Comparison of ENCODE assay signal across 12 cellular contexts in genomic region chr10:110861930-110862677, GRCh38. TPM values are rescaled to one million over a fixed set of nuclear protein-coding genes. Genes with fewer than 3 reads are reported as not detected.
DNase-seq lines count a peak whose midpoint lies in the region; ATAC-seq and TF ChIP-seq lines count a peak whose summit lies in the region.
"Had no signal": no experiment of that assay in that cellular context is flagged by ENCODE, and none has a peak within 500 bp of the region (broad histone marks: within the 10 kb centered on the region; RNA-seq: fewer than 3 reads in every experiment).

No MANE protein-coding gene starts in this region.

- no peak overlapping the region for H3K9ac ChIP-seq in GM23248
- H3K9ac ChIP-seq in smooth muscle cell (ENCODE audit: low read depth) = no peak overlapping the region
- H3K9ac ChIP-seq: KMS-11 had no signal

- in situ Hi-C loops in GM23248 (cut with MboI) = no loop called here

- H3K79me2 ChIP-seq in GM23248 (ENCODE audit: insufficient read depth) = no peaks in the 10 kb centered on the region
- no peaks in the 10 kb centered on the region for H3K79me2 ChIP-seq in smooth muscle cell (ENCODE audit: low read depth)

- H3K36me3 ChIP-seq in GM23248 (ENCODE audit: low read depth) (no peaks in the 10 kb centered on the region), smooth muscle cell (ENCODE audit: low read depth) (no peaks in the 10 kb centered on the region)

- H3K4me2 ChIP-seq in GM23248 (ENCODE audit: unreplicated experiment) (no peak overlapping the region), smooth muscle cell (no peak overlapping the region)

- no peak overlapping the region for H3K4me3 ChIP-seq in GM23248
- H3K4me3 ChIP-seq in smooth muscle cell = no peak overlapping the region

- WGBS in GM23248 (ENCODE audit: low coverage in 1 of 2, low lambda C conversion rate in 2 of 2, missing lambda C conversion rate in 2 of 2), 2 experiments = 72 to 77% methylated on average over 6 of the region's 6 CpGs
- 52% methylated on average over 6 of the region's 6 CpGs for WGBS in smooth muscle cell (ENCODE audit: low lambda C conversion rate)

- DNase-seq in GM23248 (peak; percentile 32), RPMI7951 (ENCODE audit: low read depth) (peak; percentile 3), epithelial cell of prostate (ENCODE audit: low read depth, low spot score) (peak; percentile 96), smooth muscle cell (lab: John Stamatoyannopoulos, UW; ENCODE audit: unreplicated experiment) (no peak), NCI-H446 (lab: John Stamatoyannopoulos, UW) (no peak), NCI-H82 (lab: John Stamatoyannopoulos, UW) (no peak)
- DNase-seq: activated effector memory CD4-positive, alpha-beta T cell treated with Interleukin-2 at 50 U/mL for 16 hours; DMS153; effector CD4-positive, alpha-beta T cell; NCI-H526 had no signal

- H3F3A ChIP-seq in GM23248 (ENCODE audit: insufficient read depth) (peaks cover 15% of the 10 kb centered on the region; the same call in 1 of the 2 replicates), smooth muscle cell (ENCODE audit: low read depth) (no peaks in the 10 kb centered on the region)

- H3K4me1 ChIP-seq in GM23248 (ENCODE audit: insufficient read depth) (peaks cover 34% of the 10 kb centered on the region), smooth muscle cell (ENCODE audit: low read depth) (peaks cover 9% of the 10 kb centered on the region)

- no peak overlapping the region for H2AFZ ChIP-seq in GM23248
- H2AFZ ChIP-seq in smooth muscle cell (ENCODE audit: low read depth) = no peak overlapping the region

- H3K27me3 ChIP-seq in GM23248 (replicated peaks; ENCODE audit: insufficient read depth) (no peaks in the 10 kb centered on the region), smooth muscle cell (ENCODE audit: low read depth) (no peaks in the 10 kb centered on the region)

- no peak for ATAC-seq in GM18858 (IDR thresholded peaks at IDR 0.05; ENCODE audit: unreplicated experiment)

- no peak overlapping the region for H3K27ac ChIP-seq in GM23248
- H3K27ac ChIP-seq in epithelial cell of prostate = peak overlapping the region; percentile 83
- H3K27ac ChIP-seq in smooth muscle cell (ENCODE audit: low read depth) = peak overlapping the region; percentile 17
- H3K27ac ChIP-seq: KMS-11 had no signal

- H3K9me3 ChIP-seq in GM23248 (ENCODE audit: low read depth) = no peaks in the 10 kb centered on the region
- no peaks in the 10 kb centered on the region for H3K9me3 ChIP-seq in smooth muscle cell (replicated peaks; ENCODE audit: low read depth)

- TF ChIP-seq CTCF in smooth muscle cell (IDR thresholded peaks at IDR 0.05; ENCODE audit: borderline replicate concordance, insufficient read depth, poor library complexity, severe bottlenecking) = no peak

- H4K20me1 ChIP-seq in GM23248 (ENCODE audit: insufficient read depth) = no peaks in the 10 kb centered on the region
- no peaks in the 10 kb centered on the region for H4K20me1 ChIP-seq in smooth muscle cell (ENCODE audit: low read depth)

- H3K9me2 ChIP-seq in GM23248 (ENCODE audit: insufficient read depth) = no peaks in the 10 kb centered on the region

RNA-seq across cellular contexts. Expression of gene PDCD4, which starts 9.6 kb away (rescaled TPM):
- total RNA-seq in GM23248 (2014; rRNA removed; shearing (Covaris generic)) = 49.9 and 52.7 TPM in 2 replicates
- 166 and 175 TPM in 2 replicates for polyA plus RNA-seq in GM23248 (2016; fragmentation: Nextera tagmentation; extraction: Ambion mirVana)
- total RNA-seq in RPMI7951 (2014; rRNA removed; shearing (Covaris generic)) = 15.5 and 16.3 TPM in 2 replicates
- 67.0 and 73.5 TPM in 2 replicates for total RNA-seq in smooth muscle cell
- 124 and 141 TPM in 2 replicates for polyA plus RNA-seq in smooth muscle cell

RNA-seq across cellular contexts. Expression of gene BBIP1, which starts 56.9 kb away (rescaled TPM):
- 17.3 and 29.8 TPM in 2 replicates for total RNA-seq in GM23248 (2014; rRNA removed; shearing (Covaris generic))
- polyA plus RNA-seq in GM23248 (2016; fragmentation: Nextera tagmentation; extraction: Ambion mirVana) = 43.7 and 44.4 TPM in 2 replicates
- total RNA-seq in RPMI7951 (2014; rRNA removed; shearing (Covaris generic)) = 32.5 and 37.7 TPM in 2 replicates
- 19.5 and 22.3 TPM in 2 replicates for total RNA-seq in smooth muscle cell
- polyA plus RNA-seq in smooth muscle cell = 17.8 and 26.3 TPM in 2 replicates

RNA-seq across cellular contexts. Expression of gene SHOC2, which starts 57.3 kb away (rescaled TPM):
- total RNA-seq in GM23248 (2014; rRNA removed; shearing (Covaris generic)) = 64.6 and 65.3 TPM in 2 replicates
- polyA plus RNA-seq in GM23248 (2016; fragmentation: Nextera tagmentation; extraction: Ambion mirVana) (67.7 and 68.0 TPM in 2 replicates), smooth muscle cell (19.3 and 22.7 TPM in 2 replicates)
- 27.3 and 35.3 TPM in 2 replicates for total RNA-seq in RPMI7951 (2014; rRNA removed; shearing (Covaris generic))
- total RNA-seq in smooth muscle cell = 45.1 and 54.4 TPM in 2 replicates

Comparison
In these comparisons a context has a peak if more than half of its experiments do, and no peak if none do; other contexts are left out.
1. DNase-seq: peak in GM23248 (single experiment), RPMI7951 (single experiment) and epithelial cell of prostate (single experiment); none in smooth muscle cell (single experiment), NCI-H446 (0 of 2) and NCI-H82 (single experiment).